In genomic region chr11:104098555-104098954, GRCh38 we compare ENCODE assay signal across 22 cellular contexts.
"Had no signal": no experiment of that assay in that cellular context is flagged by ENCODE, and none has a peak within 500 bp of the region (broad histone marks: within the 10 kb centered on the region; RNA-seq: fewer than 3 reads in every experiment).

No MANE protein-coding gene starts in this region.

- H3K27ac ChIP-seq: epithelial cell of prostate, heart right ventricle, lower lobe of right lung, neural progenitor cell, thoracic aorta had no signal

- H3K9me3 ChIP-seq: lower lobe of right lung, thoracic aorta had no signal

- H3K9ac ChIP-seq: neural progenitor cell had no signal

- H2AFZ ChIP-seq: neural progenitor cell had no signal

- ATAC-seq: heart right ventricle; left lobe of liver; lower lobe of right lung; naive thymus-derived CD4-positive, alpha-beta T cell; sciatic nerve had no signal

- H3K4me1 ChIP-seq: lower lobe of right lung, neural progenitor cell had no signal

- H3K9me3 Mint-ChIP-seq: activated B cell treated with CpG ODN at 0.5 μM for 24 hours; T-helper 1 cell treated with Interleukin-12 subunit alpha and Interleukin-12 subunit beta and Interleukin-4 antibody, amounts not matched to agents 30 μg/mL and 1 μg/mL, for 36 hours; type B pancreatic cell had no signal

- FAIRE-seq: keratinocyte, small intestine had no signal

- H3K36me3 Mint-ChIP-seq: activated CD4-positive, alpha-beta memory T cell treated with anti-CD3 and anti-CD28 coated beads for 36 hours; activated naive CD8-positive, alpha-beta T cell treated with anti-CD3 and anti-CD28 coated beads for 36 hours; naive thymus-derived CD4-positive, alpha-beta T cell; neural progenitor cell; type B pancreatic cell had no signal

- H3K27ac Mint-ChIP-seq: activated B cell treated with CpG ODN at 0.5 μM for 24 hours; activated CD4-positive, alpha-beta memory T cell treated with anti-CD3 and anti-CD28 coated beads for 36 hours; activated naive CD8-positive, alpha-beta T cell treated with anti-CD3 and anti-CD28 coated beads for 36 hours; naive thymus-derived CD4-positive, alpha-beta T cell; neural progenitor cell; T-helper 1 cell treated with Interleukin-12 subunit alpha and Interleukin-12 subunit beta and Interleukin-4 antibody, amounts not matched to agents 30 μg/mL and 1 μg/mL, for 36 hours; type B pancreatic cell had no signal

- H3K4me3 Mint-ChIP-seq: activated B cell treated with CpG ODN at 0.5 μM for 24 hours; activated CD4-positive, alpha-beta memory T cell treated with anti-CD3 and anti-CD28 coated beads for 36 hours; activated naive CD8-positive, alpha-beta T cell treated with anti-CD3 and anti-CD28 coated beads for 36 hours; naive thymus-derived CD4-positive, alpha-beta T cell; neural progenitor cell; T-helper 1 cell treated with Interleukin-12 subunit alpha and Interleukin-12 subunit beta and Interleukin-4 antibody, amounts not matched to agents 30 μg/mL and 1 μg/mL, for 36 hours; type B pancreatic cell had no signal

- H3K4me2 ChIP-seq: neural progenitor cell had no signal

- DNase-seq: activated B cell treated with CpG ODN at 0.5 μM for 24 hours; activated CD4-positive, alpha-beta memory T cell treated with anti-CD3 and anti-CD28 coated beads for 36 hours; activated CD4-positive, alpha-beta T cell treated with anti-CD3 and anti-CD28 coated beads for 4 hours; activated naive CD4-positive, alpha-beta T cell treated with Interleukin-2 at 50 U/mL for 16 hours; activated naive CD8-positive, alpha-beta T cell treated with anti-CD3 and anti-CD28 coated beads for 36 hours; activated T-cell treated with anti-CD3 and anti-CD28 coated beads, Interleukin-2, amount 50 U/mL, for 48 hours; heart right ventricle; lower lobe of right lung; naive thymus-derived CD4-positive, alpha-beta T cell; small intestine; stimulated activated CD4-positive, alpha-beta T cell treated with anti-CD3 and anti-CD28 coated beads, Interleukin-15, amount 100 ng/mL, for 24 hours; stimulated activated CD4-positive, alpha-beta T cell treated with anti-CD3 and anti-CD28 coated beads, Interleukin-2, amount 100 ng/mL, for 48 hours; stimulated activated CD8-positive, alpha-beta memory T cell treated with anti-CD3 and anti-CD28 coated beads, Interleukin-4, amount 100 ng/mL, for 48 hours; stimulated activated naive CD4-positive, alpha-beta T cell treated with Interleukin-2 at 50 U/mL for 16 hours had no signal

- H3K27me3 ChIP-seq: heart right ventricle, neural progenitor cell had no signal

- H3K4me1 Mint-ChIP-seq: activated naive CD8-positive, alpha-beta T cell treated with anti-CD3 and anti-CD28 coated beads for 36 hours; naive thymus-derived CD4-positive, alpha-beta T cell had no signal

- H3K36me3 ChIP-seq: heart right ventricle, lower lobe of right lung, neural progenitor cell, thoracic aorta had no signal

- H3K27me3 Mint-ChIP-seq: activated B cell treated with CpG ODN at 0.5 μM for 24 hours; activated CD4-positive, alpha-beta memory T cell treated with anti-CD3 and anti-CD28 coated beads for 36 hours; activated naive CD8-positive, alpha-beta T cell treated with anti-CD3 and anti-CD28 coated beads for 36 hours; naive thymus-derived CD4-positive, alpha-beta T cell; type B pancreatic cell had no signal

- H3K4me3 ChIP-seq: heart right ventricle, lower lobe of right lung, neural progenitor cell, thoracic aorta had no signal
